ENCODE assay signal across 35 cellular contexts in genomic region chr2:104936504-104936903, GRCh38.
"Had no signal": no experiment of that assay in that cellular context is flagged by ENCODE, and none has a peak within 500 bp of the region (broad histone marks: within the 10 kb centered on the region; RNA-seq: fewer than 3 reads in every experiment).

No MANE protein-coding gene starts in this region.

- H3K4me3 ChIP-seq: esophagus muscularis mucosa, gastrocnemius medialis, heart left ventricle had no signal

- FAIRE-seq: astrocyte, bronchial epithelial cell, colon had no signal

- DNase-seq: activated CD4-positive, alpha-beta memory T cell treated with anti-CD3 and anti-CD28 coated beads, Interleukin-2, amount 10 ng/mL, durations not matched to agents 7 days and 5 days; activated CD4-positive, alpha-beta T cell treated with anti-CD3 and anti-CD28 coated beads for 1 hour; activated CD4-positive, alpha-beta T cell treated with anti-CD3 and anti-CD28 coated beads for 4 hours; activated CD4-positive, alpha-beta T cell treated with anti-CD3 and anti-CD28 coated beads, Interleukin-2, amount 10 ng/mL, durations not matched to agents 7 days and 5 days; activated CD4-positive, alpha-beta T cell treated with anti-CD3 and anti-CD28 coated beads, Interleukin-2, amount 50 U/mL, for 4 hours; activated CD8-positive, alpha-beta memory T cell treated with anti-CD3 and anti-CD28 coated beads, Interleukin-2, amount 50 U/mL, for 48 hours; activated gamma-delta T cell; activated naive CD4-positive, alpha-beta T cell; activated naive CD4-positive, alpha-beta T cell treated with anti-CD3 and anti-CD28 coated beads, Interleukin-2, amount 50 U/mL, for 16 hours; activated T-cell treated with anti-CD3 and anti-CD28 coated beads for 4 hours; activated T-cell treated with anti-CD3 and anti-CD28 coated beads, Interleukin-2, amount 50 U/mL, for 24 hours; activated T-cell treated with anti-CD3 and anti-CD28 coated beads, Interleukin-2, amount 50 U/mL, for 72 hours; amniotic stem cell; anterior cingulate cortex; brain microvascular endothelial cell; cortex of kidney; dermis blood vessel endothelial cell; effector CD4-positive, alpha-beta T cell; effector memory CD8-positive, alpha-beta T cell; erythroblast; foreskin keratinocyte; gastrocnemius medialis; glutamatergic neuron; heart left ventricle; T-helper 1 cell; T-helper 17 cell; T1000 had no signal

- H3K36me3 ChIP-seq: brain microvascular endothelial cell, esophagus muscularis mucosa, gastrocnemius medialis, heart left ventricle had no signal

- H3K27me3 ChIP-seq: brain microvascular endothelial cell, foreskin keratinocyte, gastrocnemius medialis had no signal

- H3K4me3 Mint-ChIP-seq: activated CD4-positive, alpha-beta memory T cell treated with anti-CD3 and anti-CD28 coated beads, Interleukin-2, amount 10 ng/mL, durations not matched to agents 7 days and 5 days; activated CD4-positive, alpha-beta T cell treated with anti-CD3 and anti-CD28 coated beads, Interleukin-2, amount 10 ng/mL, durations not matched to agents 7 days and 5 days; activated naive CD8-positive, alpha-beta T cell; activated T-cell treated with anti-CD3 and anti-CD28 coated beads, Interleukin-2, amount 50 U/mL, for 24 hours; activated T-cell treated with anti-CD3 and anti-CD28 coated beads, Interleukin-2, amount 50 U/mL, for 72 hours; central memory CD8-positive, alpha-beta T cell; effector memory CD8-positive, alpha-beta T cell; T-helper 17 cell; T-helper 2 cell treated with Interferon-gamma antibody and Interleukin-4, amounts not matched to agents 5 μg/mL and 100 μg/mL, for 36 hours; WTC11 had no signal

- H3K4me1 Mint-ChIP-seq: activated CD4-positive, alpha-beta memory T cell treated with anti-CD3 and anti-CD28 coated beads, Interleukin-2, amount 10 ng/mL, durations not matched to agents 7 days and 5 days; central memory CD8-positive, alpha-beta T cell had no signal

- H3K4me1 ChIP-seq: esophagus muscularis mucosa, foreskin keratinocyte, gastrocnemius medialis, heart left ventricle had no signal

- H3K27ac ChIP-seq: brain microvascular endothelial cell, esophagus muscularis mucosa, foreskin keratinocyte, gastrocnemius medialis, heart left ventricle had no signal

- H3K27ac Mint-ChIP-seq: activated CD4-positive, alpha-beta memory T cell treated with anti-CD3 and anti-CD28 coated beads, Interleukin-2, amount 10 ng/mL, durations not matched to agents 7 days and 5 days; activated CD4-positive, alpha-beta T cell treated with anti-CD3 and anti-CD28 coated beads, Interleukin-2, amount 10 ng/mL, durations not matched to agents 7 days and 5 days; activated naive CD8-positive, alpha-beta T cell; activated T-cell treated with anti-CD3 and anti-CD28 coated beads, Interleukin-2, amount 50 U/mL, for 24 hours; activated T-cell treated with anti-CD3 and anti-CD28 coated beads, Interleukin-2, amount 50 U/mL, for 72 hours; effector memory CD8-positive, alpha-beta T cell; T-helper 17 cell; T-helper 2 cell treated with Interferon-gamma antibody and Interleukin-4, amounts not matched to agents 5 μg/mL and 100 μg/mL, for 36 hours; WTC11 had no signal

- H3K9me3 Mint-ChIP-seq: activated CD4-positive, alpha-beta memory T cell treated with anti-CD3 and anti-CD28 coated beads, Interleukin-2, amount 10 ng/mL, durations not matched to agents 7 days and 5 days; activated CD4-positive, alpha-beta T cell treated with anti-CD3 and anti-CD28 coated beads, Interleukin-2, amount 10 ng/mL, durations not matched to agents 7 days and 5 days; activated T-cell treated with anti-CD3 and anti-CD28 coated beads, Interleukin-2, amount 50 U/mL, for 24 hours; activated T-cell treated with anti-CD3 and anti-CD28 coated beads, Interleukin-2, amount 50 U/mL, for 72 hours; central memory CD8-positive, alpha-beta T cell; effector memory CD8-positive, alpha-beta T cell; T-helper 2 cell treated with Interferon-gamma antibody and Interleukin-4, amounts not matched to agents 5 μg/mL and 100 μg/mL, for 36 hours; WTC11 had no signal

- H3K27me3 Mint-ChIP-seq: activated naive CD8-positive, alpha-beta T cell had no signal

- H3K36me3 Mint-ChIP-seq: activated naive CD8-positive, alpha-beta T cell; WTC11 had no signal

- ATAC-seq: activated T-cell treated with anti-CD3 and anti-CD28 coated beads, Interleukin-2, amount 50 U/mL, for 72 hours; effector memory CD8-positive, alpha-beta T cell; foreskin keratinocyte; gastrocnemius medialis; heart left ventricle; T-helper 17 cell had no signal
